ENCODE assay signal across 8 cellular contexts in the genomic region with DNA sequence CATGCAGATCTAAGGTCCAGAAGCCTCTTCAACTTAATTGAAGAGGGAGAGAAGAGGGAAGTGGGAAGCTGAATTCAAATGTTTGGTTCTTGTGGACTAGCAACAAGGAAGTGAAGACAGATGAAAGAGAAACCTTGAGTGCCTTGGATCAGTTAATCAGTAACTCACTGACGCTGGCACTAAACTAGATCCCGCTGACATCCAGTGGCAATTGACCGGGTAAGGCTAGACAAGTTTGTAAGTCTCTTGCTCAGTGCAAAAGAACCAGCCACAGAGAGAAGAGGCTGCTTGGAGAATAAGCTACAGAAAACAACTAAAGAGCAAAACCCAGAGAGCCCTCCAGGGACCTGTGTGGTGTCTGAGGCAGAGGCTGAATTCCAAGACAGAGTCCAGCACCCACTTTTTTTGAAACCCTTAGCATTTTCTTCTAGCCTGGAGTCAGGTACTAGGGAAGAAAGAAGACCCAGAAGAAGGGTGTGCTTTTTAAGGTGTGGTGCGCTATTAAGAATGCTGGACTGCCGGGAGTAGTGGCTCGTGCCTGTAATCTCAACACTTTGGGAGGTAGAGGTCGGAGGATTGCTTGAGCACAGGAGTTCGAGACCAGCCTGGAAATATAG. TPM values are rescaled to one million over a fixed set of nuclear protein-coding genes. Genes with fewer than 3 reads are reported as not detected.
DNase-seq lines count a peak whose midpoint lies in the region; ATAC-seq and TF ChIP-seq lines count a peak whose summit lies in the region.

No MANE protein-coding gene starts in this region.

- H3K27me3 ChIP-seq in effector memory CD4-positive, alpha-beta T cell (replicated peaks; ENCODE audit: control insufficient read depth, insufficient read depth, low read length, poor library complexity, severe bottlenecking) = no peaks in the 10 kb centered on the region

- ATAC-seq in GM18907 (IDR thresholded peaks at IDR 0.05; ENCODE audit: unreplicated experiment) = peak; percentile 99
- ATAC-seq in HG03025 (IDR thresholded peaks at IDR 0.05; ENCODE audit: low FRiP score, unreplicated experiment) = peak; percentile 70
- ATAC-seq in naive B cell (ENCODE audit: low read depth in 2 of 2) = peak; percentile 39 to 42
- ATAC-seq in GM21360 (IDR thresholded peaks at IDR 0.05; ENCODE audit: unreplicated experiment) = no peak

- H3K4me1 ChIP-seq in effector memory CD4-positive, alpha-beta T cell (ENCODE audit: control insufficient read depth, insufficient read depth, low read length, poor library complexity, severe bottlenecking) = no peaks in the 10 kb centered on the region

- H3K27ac Mint-ChIP-seq in naive B cell (peak overlapping the region in 2 of 6 donors; percentile 10 to 64), chondrocyte (ENCODE audit: unreplicated experiment) (no peak overlapping the region)

- no peak for TF ChIP-seq CTCF in chondrocyte (IDR thresholded peaks at IDR 0.05)

- H3K4me3 Mint-ChIP-seq in naive B cell (peak overlapping the region in 2 of 8 donors; percentile 16 to 65), chondrocyte (ENCODE audit: unreplicated experiment) (no peak overlapping the region)

- H3K36me3 ChIP-seq in effector memory CD4-positive, alpha-beta T cell (ENCODE audit: control insufficient read depth, insufficient read depth, low read length) = no peaks in the 10 kb centered on the region

- H3K27ac ChIP-seq in effector memory CD4-positive, alpha-beta T cell (ENCODE audit: insufficient read depth, low read length, poor library complexity, severe bottlenecking) = no peak overlapping the region

- no peak overlapping the region for H3K4me3 ChIP-seq in effector memory CD4-positive, alpha-beta T cell (ENCODE audit: insufficient read depth, low read depth, low read length, poor library complexity, severe bottlenecking)

- H3K27me3 Mint-ChIP-seq in naive B cell (peaks cover 29 to 34% (median 32%) of the 10 kb centered on the region in 3 donors), chondrocyte (ENCODE audit: low read depth) (peaks cover 24% of the 10 kb centered on the region)

- peak; percentile 70 for DNase-seq in OCI-M1 (lab: John Stamatoyannopoulos, UW)
- DNase-seq in naive B cell = no peak
- no peak for DNase-seq in chondrocyte (ENCODE audit: low spot score)
- no peak for DNase-seq in NCI-H2029 (lab: John Stamatoyannopoulos, UW)
- no peak for DNase-seq in effector memory CD4-positive, alpha-beta T cell

- H3K36me3 Mint-ChIP-seq in naive B cell (no peaks in the 10 kb centered on the region), chondrocyte (ENCODE audit: low read depth) (no peaks in the 10 kb centered on the region)

- H3K9me3 ChIP-seq in effector memory CD4-positive, alpha-beta T cell (ENCODE audit: control insufficient read depth, low read length) = no peaks in the 10 kb centered on the region

- H3K9me3 Mint-ChIP-seq in naive B cell = peaks cover 0 to 3% (median 0%) of the 10 kb centered on the region in 7 donors
- H3K9me3 Mint-ChIP-seq in chondrocyte (ENCODE audit: low read depth) = no peaks in the 10 kb centered on the region

- H3K4me1 Mint-ChIP-seq in naive B cell = peaks cover 6 to 8% (median 7%) of the 10 kb centered on the region in 3 donors
- no peaks in the 10 kb centered on the region for H3K4me1 Mint-ChIP-seq in chondrocyte (ENCODE audit: low read depth)

RNA-seq across cellular contexts. Expression of gene PLCH1, which starts 6.9 kb away (rescaled TPM):
- polyA plus RNA-seq in naive B cell (ENCODE audit: low read depth in 6 of 6) = not detected
- 0.07 to 0.17 TPM in 2 of 3 replicates, not detected in the other for total RNA-seq in chondrocyte
